17 cellular contexts compared by ENCODE assay signal in the genomic region with DNA sequence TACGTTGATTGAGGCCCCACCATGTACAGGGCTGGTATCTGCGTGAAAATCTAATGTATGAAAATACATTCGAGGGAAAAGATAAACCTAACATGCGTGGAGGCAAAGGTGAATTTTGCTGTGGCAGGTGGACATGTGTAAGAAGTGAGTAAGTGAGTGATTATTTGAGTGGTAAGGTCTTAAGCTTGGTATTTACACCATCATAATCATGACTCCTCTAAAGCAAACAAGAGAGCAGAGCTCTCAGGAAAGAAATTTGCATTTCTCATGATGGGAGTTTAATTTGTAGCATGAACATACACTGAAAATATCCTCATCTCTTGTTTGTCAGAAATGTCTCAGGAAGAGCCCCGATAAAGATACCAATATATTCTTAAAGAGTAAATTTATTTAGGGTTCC.
"Had no signal": no experiment of that assay in that cellular context is flagged by ENCODE, and none has a peak within 500 bp of the region (broad histone marks: within the 10 kb centered on the region; RNA-seq: fewer than 3 reads in every experiment).

No MANE protein-coding gene starts in this region.

- DNase-seq: Kasumi-1; MM.1S; NCI-H1092 treated with DMSO at 0.1 percent for 48 hours; NCI-H1436 treated with DMSO at 0.1 percent for 48 hours; NCI-H1694; NCI-H187 treated with DMSO at 0.1 percent for 48 hours; NCI-H2029 treated with DMSO at 0.1 percent for 48 hours; NCI-H2171 treated with DMSO at 0.1 percent for 48 hours; NCI-H345; NCI-H446 treated with DMSO at 0.1 percent for 48 hours; NCI-H510A treated with DMSO at 0.1 percent for 48 hours; NCI-H748 treated with DMSO at 0.1 percent for 48 hours; NK-92 treated with Interleukin-12 subunit alpha and Interleukin-12 subunit beta, amount 100 ng/mL, for 24 hours; PC-9; Peyer's patch; Right ventricle myocardium superior; SIG-M5 had no signal
